ENCODE assay signal across 8 cellular contexts in the genomic region with DNA sequence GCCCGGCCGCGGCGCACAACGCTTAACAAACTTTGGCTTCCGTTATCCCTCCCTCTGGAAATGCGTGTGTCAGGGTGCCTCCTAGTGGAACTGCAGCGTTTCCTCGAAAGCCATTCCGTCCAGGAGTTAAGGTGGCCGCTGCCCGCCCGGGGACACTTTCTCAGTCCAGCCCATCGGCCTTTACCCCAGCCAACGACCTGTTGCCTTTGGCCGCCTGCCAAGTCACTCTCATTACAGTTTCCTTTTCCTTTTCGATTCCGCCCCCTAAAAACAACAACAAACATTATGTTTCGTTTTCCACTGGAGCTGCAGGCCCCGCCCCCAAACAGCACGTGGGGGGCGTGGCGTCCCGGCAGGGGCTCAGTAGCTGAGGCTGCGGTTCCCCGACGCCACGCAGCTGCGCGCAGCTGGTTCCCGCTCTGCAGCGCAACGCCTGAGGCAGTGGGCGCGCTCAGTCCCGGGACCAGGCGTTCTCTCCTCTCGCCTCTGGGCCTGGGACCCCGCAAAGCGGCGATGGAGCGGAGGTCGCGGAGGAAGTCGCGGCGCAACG. TPM values are rescaled to one million over a fixed set of nuclear protein-coding genes. Genes with fewer than 3 reads are reported as not detected.
DNase-seq lines count a peak whose midpoint lies in the region; FAIRE-seq and TF ChIP-seq lines count a peak whose summit lies in the region.

A gene (plus strand): TSS at position 363 of the 550 bp plus-strand sequence. CDS start 151 bp downstream, at position 514.

- intact Hi-C loops in T-helper 2 cell treated with Interferon-gamma antibody and Interleukin-4, amounts not matched to agents 100 ng/mL and 5 ng/mL, for 36 hours (cut with micrococcal nuclease): loop anchor here (1.0 to 10.0 kb wide), 9 partner anchors 65 to 1522 kb away; a partner anchor contains a TSS

- in situ Hi-C loops in astrocyte of the cerebellum (cut with HindIII; ENCODE audit: low sequenced_read_pairs): no loop called here

- peak; percentile 12 for TF ChIP-seq CTCF in GM12864 (IDR thresholded peaks at IDR 0.05; ENCODE audit: low read depth, low read length, missing control alignments)
- peak; percentile 59 for TF ChIP-seq CTCF in HFF-Myc (IDR thresholded peaks at IDR 0.05; ENCODE audit: low read depth, low read length, missing control alignments)
- TF ChIP-seq CTCF in astrocyte of the cerebellum (IDR thresholded peaks at IDR 0.05; ENCODE audit: low read depth, low read length, missing control alignments): peak; percentile 66

- H3K4me3 ChIP-seq in GM12864 (ENCODE audit: low read depth, low read length) (peak within 1 kb of the TSS; percentile 69), HFF-Myc (replicated peaks; ENCODE audit: low read depth, low read length) (peak within 1 kb of the TSS; percentile 45), astrocyte of the cerebellum (ENCODE audit: low read depth, low read length) (peak within 1 kb of the TSS; percentile 50)

- DNase-seq in GM12864 (ENCODE audit: low read depth): peak; percentile 87
- peak; percentile 80 for DNase-seq in HFF-Myc (ENCODE audit: extremely low read depth, low read depth)
- DNase-seq in MV-4-11 (lab: John Stamatoyannopoulos, UW): peak; percentile 88
- peak; percentile 73 for DNase-seq in astrocyte of the cerebellum (ENCODE audit: low read depth)
- peak; percentile 73 to 87 for DNase-seq in hippocampal formation (lab: John Stamatoyannopoulos, UW)
- peak; percentile 89 for DNase-seq in renal cortical epithelial cell (ENCODE audit: low read depth)
- no peak for DNase-seq in urothelium cell line (ENCODE audit: low spot score)

- no peak for FAIRE-seq in urothelium cell line (lab: Jason Lieb, UNC)

RNA-seq across cellular contexts. Expression of the gene that starts here (rescaled TPM):
- 17.3 and 19.2 TPM in 2 replicates for total RNA-seq in T-helper 2 cell treated with Interferon-gamma antibody and Interleukin-4, amounts not matched to agents 100 ng/mL and 5 ng/mL, for 36 hours
- total RNA-seq in renal cortical epithelial cell: 4.9 and 5.7 TPM in 2 replicates

Comparison
In these comparisons a context has a peak if more than half of its experiments do, and no peak if none do; other contexts are left out.
1. CTCF ChIP-seq: peak in every context shown above with its lines; median percentile 66 in astrocyte of the cerebellum; 59 in HFF-Myc; 12 in GM12864.